23 cellular contexts compared by ENCODE assay signal in genomic region chr1:30857964-30858363, GRCh38.
"Had no signal": no experiment of that assay in that cellular context is flagged by ENCODE, and none has a peak within 500 bp of the region (broad histone marks: within the 10 kb centered on the region; RNA-seq: fewer than 3 reads in every experiment).

No MANE protein-coding gene starts in this region.

- H3K9me3 Mint-ChIP-seq: activated naive CD8-positive, alpha-beta T cell treated with anti-CD3 and anti-CD28 coated beads for 36 hours; activated T-cell treated with anti-CD3 and anti-CD28 coated beads, Interleukin-2, amount 50 U/mL, for 24 hours; memory B cell; naive thymus-derived CD4-positive, alpha-beta T cell; stimulated activated naive CD8-positive, alpha-beta T cell treated with anti-CD3 and anti-CD28 coated beads, Interleukin-15, Interleukin-2, amounts not matched to agents 100 ng/mL and 50 ng/mL, for 24 hours had no signal

- H3K4me3 Mint-ChIP-seq: activated naive CD8-positive, alpha-beta T cell treated with anti-CD3 and anti-CD28 coated beads for 36 hours; activated T-cell treated with anti-CD3 and anti-CD28 coated beads, Interleukin-2, amount 50 U/mL, for 24 hours; memory B cell; naive thymus-derived CD4-positive, alpha-beta T cell; stimulated activated naive CD8-positive, alpha-beta T cell treated with anti-CD3 and anti-CD28 coated beads, Interleukin-15, Interleukin-2, amounts not matched to agents 100 ng/mL and 50 ng/mL, for 24 hours had no signal

- H3K27ac ChIP-seq: coronary artery, esophagus squamous epithelium, gastroesophageal sphincter, ovary, prostate gland, thyroid gland had no signal

- ATAC-seq: gastroesophageal sphincter; naive thymus-derived CD4-positive, alpha-beta T cell had no signal

- H3K27ac Mint-ChIP-seq: activated naive CD8-positive, alpha-beta T cell treated with anti-CD3 and anti-CD28 coated beads for 36 hours; activated T-cell treated with anti-CD3 and anti-CD28 coated beads, Interleukin-2, amount 50 U/mL, for 24 hours; memory B cell; naive thymus-derived CD4-positive, alpha-beta T cell; stimulated activated naive CD8-positive, alpha-beta T cell treated with anti-CD3 and anti-CD28 coated beads, Interleukin-15, Interleukin-2, amounts not matched to agents 100 ng/mL and 50 ng/mL, for 24 hours had no signal

- H3K36me3 ChIP-seq: esophagus squamous epithelium, gastroesophageal sphincter, ovary, prostate gland, thyroid gland had no signal

- H3K4me3 ChIP-seq: coronary artery, esophagus squamous epithelium, gastroesophageal sphincter, ovary, prostate gland, thyroid gland had no signal

- H3K36me3 Mint-ChIP-seq: activated naive CD8-positive, alpha-beta T cell treated with anti-CD3 and anti-CD28 coated beads for 36 hours; memory B cell; naive thymus-derived CD4-positive, alpha-beta T cell had no signal

- DNase-seq: activated CD4-positive, alpha-beta T cell treated with anti-CD3 and anti-CD28 coated beads for 1 hour; activated CD4-positive, alpha-beta T cell treated with anti-CD3 and anti-CD28 coated beads, Interleukin-2, amount 50 U/mL, for 1 hour; activated CD8-positive, alpha-beta memory T cell treated with anti-CD3 and anti-CD28 coated beads for 24 hours; activated CD8-positive, alpha-beta memory T cell treated with anti-CD3 and anti-CD28 coated beads, Interleukin-2, amount 50 U/mL, for 4 hours; activated naive CD4-positive, alpha-beta T cell treated with Interleukin-2 at 50 U/mL for 16 hours; activated naive CD8-positive, alpha-beta T cell treated with anti-CD3 and anti-CD28 coated beads for 36 hours; activated T-cell treated with anti-CD3 and anti-CD28 coated beads, Interleukin-2, amount 50 U/mL, for 24 hours; esophagus squamous epithelium; head of caudate nucleus; left cardiac atrium; naive thymus-derived CD4-positive, alpha-beta T cell; ovary; stimulated activated CD4-positive, alpha-beta T cell treated with anti-CD3 and anti-CD28 coated beads, Interleukin-12 subunit alpha, Interleukin-12 subunit beta, amount 100 ng/mL, for 4 hours; stimulated activated CD4-positive, alpha-beta T cell treated with anti-CD3 and anti-CD28 coated beads, Interleukin-1b, Interleukin-23, amount 100 ng/mL, for 48 hours; substantia nigra; T-helper 1 cell; T-helper 9 cell; thyroid gland had no signal

- H3K9me3 ChIP-seq: esophagus squamous epithelium, gastroesophageal sphincter, ovary, prostate gland, thyroid gland had no signal

- H3K4me1 ChIP-seq: prostate gland had no signal

- H3K27me3 ChIP-seq: gastroesophageal sphincter, ovary, thyroid gland had no signal
